ENCODE assay signal across 8 cellular contexts in the genomic region with DNA sequence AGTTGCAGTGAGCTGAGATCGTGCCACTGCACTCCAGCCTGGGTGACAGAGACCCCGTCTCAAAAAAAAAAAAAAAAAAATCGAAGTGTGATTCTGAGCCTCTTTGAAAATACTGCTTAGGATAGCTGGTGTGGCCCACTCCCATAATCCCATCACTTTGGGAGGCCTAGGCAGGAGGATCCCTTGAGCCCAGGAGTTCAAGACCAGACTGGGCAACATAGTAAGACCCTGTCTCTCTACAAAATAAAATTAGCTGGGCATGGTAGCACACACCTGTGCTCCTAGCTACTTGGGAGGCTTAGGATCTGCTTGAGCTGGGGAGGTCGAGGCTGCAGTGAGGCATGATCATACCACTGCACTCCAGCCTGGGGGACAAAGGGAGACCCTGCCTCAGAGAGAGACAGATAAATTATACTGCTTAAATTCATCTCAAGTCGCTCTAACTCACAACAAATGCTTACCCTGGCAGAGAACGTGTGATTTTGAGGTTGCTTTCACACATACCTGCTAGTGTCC. TPM values are rescaled to one million over a fixed set of nuclear protein-coding genes. Genes with fewer than 3 reads are reported as not detected.
A peak's percentile ranks its signal among the peaks of the same experiment; 100 is the strongest.
DNase-seq lines count a peak whose midpoint lies in the region; ATAC-seq and TF ChIP-seq lines count a peak whose summit lies in the region.
"Had no signal": no experiment of that assay in that cellular context is flagged by ENCODE, and none has a peak within 500 bp of the region (broad histone marks: within the 10 kb centered on the region; RNA-seq: fewer than 3 reads in every experiment).

No MANE protein-coding gene starts in this region.

- peak overlapping the region; percentile 85; the same call in 1 of the 2 replicates for H3K27ac Mint-ChIP-seq in HFFc6
- no peak overlapping the region for H3K27ac Mint-ChIP-seq in activated CD4-positive, alpha-beta memory T cell treated with anti-CD3 and anti-CD28 coated beads for 36 hours
- H3K27ac Mint-ChIP-seq in stimulated activated effector memory CD8-positive, alpha-beta T cell treated with anti-CD3 and anti-CD28 coated beads, Interleukin-12 subunit alpha, Interleukin-12 subunit beta, amount 100 ng/mL, for 72 hours, result peak overlapping the region; percentile 96

- in situ Hi-C loops in GM13977 (cut with MboI; ENCODE audit: low pct_unique_long_range_greater_than_20kb, low sequenced_read_pairs, unreplicated experiment), result no loop called here

- intact Hi-C loops in activated CD4-positive, alpha-beta memory T cell treated with anti-CD3 and anti-CD28 coated beads for 36 hours (cut with micrococcal nuclease), result loop anchor here (1.0 to 5.0 kb wide), 2 partner anchors 15 to 128 kb away; partner anchors contain the start of gene NOP56

- H3K4me1 Mint-ChIP-seq in HFFc6 (ENCODE audit: low read depth), result peaks cover 26% of the 10 kb centered on the region
- peaks cover 14% of the 10 kb centered on the region for H3K4me1 Mint-ChIP-seq in activated CD4-positive, alpha-beta memory T cell treated with anti-CD3 and anti-CD28 coated beads for 36 hours (ENCODE audit: low read depth)
- H3K4me1 Mint-ChIP-seq in stimulated activated effector memory CD8-positive, alpha-beta T cell treated with anti-CD3 and anti-CD28 coated beads, Interleukin-12 subunit alpha, Interleukin-12 subunit beta, amount 100 ng/mL, for 72 hours, result peaks cover 26% of the 10 kb centered on the region

- POLR2A ChIA-PET in activated CD4-positive, alpha-beta memory T cell treated with anti-CD3 and anti-CD28 coated beads for 36 hours (lab: Charles Lee), result interaction anchor here (1.8 kb wide), 1 partner anchor 128 kb away, joined by 14 read pairs; the partner anchor contains the start of gene NOP56

- H3K9me3 Mint-ChIP-seq in HFFc6, result no peaks in the 10 kb centered on the region
- H3K9me3 Mint-ChIP-seq in activated CD4-positive, alpha-beta memory T cell treated with anti-CD3 and anti-CD28 coated beads for 36 hours, result no peaks in the 10 kb centered on the region
- no peaks in the 10 kb centered on the region for H3K9me3 Mint-ChIP-seq in stimulated activated effector memory CD8-positive, alpha-beta T cell treated with anti-CD3 and anti-CD28 coated beads, Interleukin-12 subunit alpha, Interleukin-12 subunit beta, amount 100 ng/mL, for 72 hours

- H3K4me3 ChIP-seq in iPS-11a (ENCODE audit: low read depth, low read length), result peak overlapping the region; percentile 41

- DNase-seq in HFFc6 (no peak), GM13977 (ENCODE audit: low spot score) (no peak), EL (no peak)
- DNase-seq in activated CD4-positive, alpha-beta memory T cell treated with anti-CD3 and anti-CD28 coated beads for 36 hours, result no peak
- DNase-seq in stimulated activated effector memory CD8-positive, alpha-beta T cell treated with anti-CD3 and anti-CD28 coated beads, Interleukin-12 subunit alpha, Interleukin-12 subunit beta, amount 100 ng/mL, for 72 hours (ENCODE audit: low spot score in 2 of 2), result no peak

- no peaks in the 10 kb centered on the region for H3K36me3 Mint-ChIP-seq in HFFc6 (ENCODE audit: low read depth)
- no peaks in the 10 kb centered on the region for H3K36me3 Mint-ChIP-seq in activated CD4-positive, alpha-beta memory T cell treated with anti-CD3 and anti-CD28 coated beads for 36 hours
- peaks cover 14% of the 10 kb centered on the region for H3K36me3 Mint-ChIP-seq in stimulated activated effector memory CD8-positive, alpha-beta T cell treated with anti-CD3 and anti-CD28 coated beads, Interleukin-12 subunit alpha, Interleukin-12 subunit beta, amount 100 ng/mL, for 72 hours

- ATAC-seq in stimulated activated effector memory CD8-positive, alpha-beta T cell treated with anti-CD3 and anti-CD28 coated beads, Interleukin-12 subunit alpha, Interleukin-12 subunit beta, amount 100 ng/mL, for 72 hours, result no peak
- no peak for ATAC-seq in GM18517 (IDR thresholded peaks at IDR 0.05; ENCODE audit: unreplicated experiment)

- peaks cover 16% of the 10 kb centered on the region for H3K27me3 Mint-ChIP-seq in HFFc6 (ENCODE audit: insufficient read depth)
- no peaks in the 10 kb centered on the region for H3K27me3 Mint-ChIP-seq in activated CD4-positive, alpha-beta memory T cell treated with anti-CD3 and anti-CD28 coated beads for 36 hours

- CTCF ChIA-PET in activated CD4-positive, alpha-beta memory T cell treated with anti-CD3 and anti-CD28 coated beads for 36 hours (lab: Charles Lee), result interaction anchor here (0.7 to 6.3 kb wide), 15 partner anchors 12 to 477 kb away, joined by 3 to 134 read pairs (median 3); partner anchors contain the start of genes NOP56, SNRPB, TMC2 and ZNF343

- H3K4me3 Mint-ChIP-seq in HFFc6, result peak overlapping the region; percentile 93
- H3K4me3 Mint-ChIP-seq in activated CD4-positive, alpha-beta memory T cell treated with anti-CD3 and anti-CD28 coated beads for 36 hours, result peak overlapping the region; percentile 85
- H3K4me3 Mint-ChIP-seq in stimulated activated effector memory CD8-positive, alpha-beta T cell treated with anti-CD3 and anti-CD28 coated beads, Interleukin-12 subunit alpha, Interleukin-12 subunit beta, amount 100 ng/mL, for 72 hours, result peak overlapping the region; percentile 90

- no peak for TF ChIP-seq CTCF in HFFc6 (IDR thresholded peaks at IDR 0.05)
- TF ChIP-seq CTCF in GM13977 (IDR thresholded peaks at IDR 0.05; ENCODE audit: extremely low read depth, insufficient read depth, missing control alignments), result no peak

RNA-seq across cellular contexts. Expression of gene TMC2, which starts 12.4 kb away (rescaled TPM):
- not detected for total RNA-seq in HFFc6 (2021; fragmentation: NEBNext Ultra II Directional; extraction: Animal tissue kit (Norgen Biotek cat#: 25700))
- not detected for total RNA-seq in activated CD4-positive, alpha-beta memory T cell treated with anti-CD3 and anti-CD28 coated beads for 36 hours
- total RNA-seq: cardiac septum had no signal

RNA-seq across cellular contexts. Expression of gene ZNF343, which starts 15.3 kb away (rescaled TPM):
- 1 to 10 TPM; 6.4 to 9.4 (median 8.8) TPM for total RNA-seq in HFFc6 (2021; fragmentation: NEBNext Ultra II Directional; extraction: Animal tissue kit (Norgen Biotek cat#: 25700))
- 1 to 10 TPM; 6.8 to 6.9 TPM for total RNA-seq in activated CD4-positive, alpha-beta memory T cell treated with anti-CD3 and anti-CD28 coated beads for 36 hours

RNA-seq across cellular contexts. Expression of gene SNRPB, which starts 53.4 kb away (rescaled TPM):
- total RNA-seq in HFFc6 (2021; fragmentation: NEBNext Ultra II Directional; extraction: Animal tissue kit (Norgen Biotek cat#: 25700)), result 100 to 1,000 TPM; 155 to 240 (median 208) TPM
- total RNA-seq in activated CD4-positive, alpha-beta memory T cell treated with anti-CD3 and anti-CD28 coated beads for 36 hours, result 100 to 1,000 TPM; 452 TPM
